ENCODE assay signal across 18 cellular contexts in the genomic region with DNA sequence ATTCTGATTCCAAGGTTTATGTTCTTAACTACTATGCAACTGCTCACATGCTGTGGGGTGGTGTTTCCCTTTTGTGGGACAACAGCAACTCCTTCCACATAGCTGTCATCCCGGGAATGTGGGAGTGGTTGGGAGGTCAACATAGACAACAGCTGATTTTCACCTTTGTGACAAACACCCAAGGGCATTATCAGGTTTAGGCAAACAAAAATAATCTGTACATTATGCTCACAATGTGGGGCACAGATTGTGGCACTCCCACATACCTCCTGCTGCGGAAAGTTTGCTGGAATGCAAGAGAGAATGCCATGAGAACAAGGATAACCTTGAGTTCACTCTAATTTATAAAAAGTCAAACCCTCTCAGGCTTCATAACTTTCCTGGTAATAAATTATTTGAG.
DNase-seq lines count a peak whose midpoint lies in the region; FAIRE-seq and TF ChIP-seq lines count a peak whose summit lies in the region.
"Had no signal": no experiment of that assay in that cellular context is flagged by ENCODE, and none has a peak within 500 bp of the region (broad histone marks: within the 10 kb centered on the region; RNA-seq: fewer than 3 reads in every experiment).

No MANE protein-coding gene starts in this region.

- no peak overlapping the region for H4K5ac ChIP-seq in mesendoderm (ENCODE audit: low read length)

- no peak overlapping the region for H3K4me2 ChIP-seq in mesendoderm (ENCODE audit: low read length)

- TF ChIP-seq EP300 in stomach (IDR thresholded peaks at IDR 0.05) = no peak

- H3K36me3 ChIP-seq in mesendoderm (ENCODE audit: control insufficient read depth, insufficient read depth, low read length) (no peaks in the 10 kb centered on the region), stomach (no peaks in the 10 kb centered on the region)
- H3K36me3 ChIP-seq: HAP-1 had no signal

- H3K56ac ChIP-seq in mesendoderm (ENCODE audit: low read length) = no peak overlapping the region

- no peak overlapping the region for H2BK120ac ChIP-seq in mesendoderm (ENCODE audit: low read depth, low read length)

- no peak overlapping the region for H2AK5ac ChIP-seq in mesendoderm (ENCODE audit: low read length)

- WGBS in mesendoderm (ENCODE audit: extremely low coverage, insufficient coverage, low lambda C conversion rate) = no CpG with 5 or more reads among the region's 2 CpGs
- 18 to 53% (median 38%) methylated on average over 2 of the region's 2 CpGs for whole genome bisulfite sequencing in stomach, 5 donors

- no peak overlapping the region for H3K23ac ChIP-seq in mesendoderm (ENCODE audit: low read length)

- H3K18ac ChIP-seq in mesendoderm (ENCODE audit: low read length) = no peak overlapping the region

- no peak overlapping the region for H3K4ac ChIP-seq in mesendoderm (ENCODE audit: low read depth, low read length)

- H3K4me3 ChIP-seq in mesendoderm (ENCODE audit: low read length) (no peak overlapping the region), stomach (no peak overlapping the region)
- H3K4me3 ChIP-seq: HAP-1 had no signal

- H3K27me3 ChIP-seq in mesendoderm (ENCODE audit: insufficient read depth, low read length, poor library complexity) (no peaks in the 10 kb centered on the region), stomach (no peaks in the 10 kb centered on the region)

- H2BK15ac ChIP-seq in mesendoderm (replicated peaks; ENCODE audit: low read depth) = no peak overlapping the region

- H4K8ac ChIP-seq in mesendoderm (ENCODE audit: low read depth, low read length) = no peak overlapping the region

- FAIRE-seq in HTR-8/SVneo (lab: Jason Lieb, UNC) = no peak
- FAIRE-seq: G401.6, GM12891, H1 had no signal

- H3K4me1 ChIP-seq in mesendoderm (ENCODE audit: control insufficient read depth, low read depth, low read length) = peaks cover 11% of the 10 kb centered on the region
- no peaks in the 10 kb centered on the region for H3K4me1 ChIP-seq in stomach
- H3K4me1 ChIP-seq: HAP-1 had no signal

- H3K9me3 ChIP-seq in stomach = no peaks in the 10 kb centered on the region
- H3K9me3 ChIP-seq: HAP-1 had no signal

- H3K79me2 ChIP-seq in mesendoderm (ENCODE audit: control insufficient read depth, insufficient read depth, low read length) = no peaks in the 10 kb centered on the region

- H3K27ac ChIP-seq in mesendoderm (ENCODE audit: low read depth, low read length) (no peak overlapping the region), stomach (no peak overlapping the region)

- peak; percentile 22 for DNase-seq in Ammon's horn (ENCODE audit: low spot score)
- peak; percentile 3 for DNase-seq in SW480 (ENCODE audit: low spot score)
- DNase-seq in mesendoderm = peak; percentile 77
- peak; percentile 28 for DNase-seq in stomach
- DNase-seq in HCEC 1CT = no peak
- no peak for DNase-seq in HTR-8/SVneo (ENCODE audit: insufficient read length, low spot score)
- no peak for DNase-seq in activated naive CD4-positive, alpha-beta T cell treated with Interleukin-2 at 50 U/mL for 16 hours
- DNase-seq: 8988T; AML-193; C1 segment of cervical spinal cord; CD4-positive, alpha-beta T cell; DMS79 treated with DMSO at 0.1 percent for 48 hours; EL; HFFc6 had no signal

- no peak for TF ChIP-seq CTCF in stomach (IDR thresholded peaks at IDR 0.05)

- intact Hi-C loops in stomach (cut with DNase I; ENCODE audit: low total_unique reads) = no loop called here

- TF ChIP-seq POLR2A in stomach (IDR thresholded peaks at IDR 0.05) = no peak

- no peaks in the 10 kb centered on the region for H3K79me1 ChIP-seq in mesendoderm (ENCODE audit: low read length)

- no peak overlapping the region for H3K9ac ChIP-seq in mesendoderm (ENCODE audit: low read length)

- H2BK5ac ChIP-seq in mesendoderm (ENCODE audit: low read length) = no peak overlapping the region

Comparison
In these comparisons a context has a peak if more than half of its experiments do, and no peak if none do; other contexts are left out.
1. DNase-seq: peak in Ammon's horn (single experiment), SW480 (single experiment), mesendoderm (single experiment) and stomach (single experiment); none in HCEC 1CT (single experiment), HTR-8/SVneo (single experiment) and activated naive CD4-positive, alpha-beta T cell treated with Interleukin-2 at 50 U/mL for 16 hours (single experiment).